ENCODE assay signal across 20 cellular contexts in the genomic region with DNA sequence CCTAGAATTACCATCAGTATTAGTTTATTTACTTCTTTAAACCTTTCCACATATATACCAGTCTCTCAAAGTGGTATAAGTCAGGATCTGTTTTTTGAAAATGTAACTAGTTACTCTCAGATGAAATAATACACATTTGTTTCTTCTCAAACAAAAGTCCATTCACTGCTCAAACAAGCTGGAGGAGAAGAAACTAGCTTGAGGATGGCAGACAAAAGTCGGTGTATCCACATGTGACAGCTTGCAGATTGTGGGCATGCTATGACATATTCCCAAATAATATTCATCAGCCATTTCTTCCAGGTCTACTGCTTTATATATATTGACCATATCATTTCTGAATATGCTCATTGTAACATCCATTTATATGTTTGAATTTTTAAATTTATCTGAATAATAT.
"Had no signal": no experiment of that assay in that cellular context is flagged by ENCODE, and none has a peak within 500 bp of the region (broad histone marks: within the 10 kb centered on the region; RNA-seq: fewer than 3 reads in every experiment).

No MANE protein-coding gene starts in this region.

- DNase-seq: activated CD4-positive, alpha-beta T cell treated with anti-CD3 and anti-CD28 coated beads for 4 hours; activated CD4-positive, alpha-beta T cell treated with anti-CD3 and anti-CD28 coated beads, Interleukin-2, amount 50 U/mL, for 48 hours; activated CD4-positive, CD25-positive, alpha-beta regulatory T cell; activated CD8-positive, alpha-beta memory T cell treated with anti-CD3 and anti-CD28 coated beads, Interleukin-2, amount 50 U/mL, for 48 hours; activated naive CD4-positive, alpha-beta T cell treated with Interleukin-2 at 50 U/mL for 16 hours; activated naive CD8-positive, alpha-beta T cell treated with anti-CD3 and anti-CD28 coated beads for 36 hours; activated T-cell treated with anti-CD3 and anti-CD28 coated beads, Interleukin-2, amount 50 U/mL, for 4 hours; effector memory CD4-positive, alpha-beta T cell; esophagus squamous epithelium; naive thymus-derived CD8-positive, alpha-beta T cell; retina; sigmoid colon; spleen; stimulated activated CD4-positive, alpha-beta T cell treated with anti-CD3 and anti-CD28 coated beads, Interleukin-4, amount 100 ng/mL, for 1 hour; stimulated activated naive CD8-positive, alpha-beta T cell treated with anti-CD3 and anti-CD28 coated beads, Interleukin-15, Interleukin-2, amounts not matched to agents 100 U/mL and 50 U/mL, for 24 hours; T-helper 17 cell; tibial artery had no signal

- H3K4me3 ChIP-seq: esophagus squamous epithelium, lung, neural progenitor cell, sigmoid colon, spleen, tibial artery had no signal

- H3K9me3 ChIP-seq: esophagus squamous epithelium, sigmoid colon, tibial artery had no signal

- ATAC-seq: activated T-cell treated with anti-CD3 and anti-CD28 coated beads, Interleukin-2, amount 50 U/mL, for 4 hours; left lobe of liver; naive thymus-derived CD8-positive, alpha-beta T cell; stimulated activated naive CD8-positive, alpha-beta T cell treated with anti-CD3 and anti-CD28 coated beads, Interleukin-15, Interleukin-2, amounts not matched to agents 100 U/mL and 50 U/mL, for 24 hours; T-helper 17 cell had no signal

- H2AFZ ChIP-seq: neural progenitor cell had no signal

- H3K27ac ChIP-seq: esophagus squamous epithelium, neural progenitor cell, sigmoid colon, spleen, tibial artery had no signal

- H3K4me2 ChIP-seq: neural progenitor cell had no signal

- H3K9ac ChIP-seq: neural progenitor cell had no signal

- H3K36me3 ChIP-seq: esophagus squamous epithelium, neural progenitor cell, sigmoid colon, spleen, tibial artery had no signal

- H3K4me1 ChIP-seq: esophagus squamous epithelium, neural progenitor cell, sigmoid colon, spleen, tibial artery had no signal

- H3K27me3 ChIP-seq: neural progenitor cell, sigmoid colon, spleen, tibial artery had no signal
